In genomic region chr6:22614541-22614940, GRCh38 we compare ENCODE assay signal across 22 cellular contexts. TPM values are rescaled to one million over a fixed set of nuclear protein-coding genes. Genes with fewer than 3 reads are reported as not detected.
A peak's percentile ranks its signal among the peaks of the same experiment; 100 is the strongest.
DNase-seq lines count a peak whose midpoint lies in the region; ATAC-seq, FAIRE-seq and TF ChIP-seq lines count a peak whose summit lies in the region.
"Had no signal": no experiment of that assay in that cellular context is flagged by ENCODE, and none has a peak within 500 bp of the region (broad histone marks: within the 10 kb centered on the region; RNA-seq: fewer than 3 reads in every experiment).

No MANE protein-coding gene starts in this region.

- no peak for TF ChIP-seq CTCF in GM23338 (conservative IDR thresholded peaks at IDR 0.05; ENCODE audit: low read depth in 2 of 2)
- TF ChIP-seq CTCF in astrocyte (IDR thresholded peaks at IDR 0.05; ENCODE audit: insufficient read depth, low read depth, low read length): no peak
- no peak for TF ChIP-seq CTCF in fibroblast of villous mesenchyme (IDR thresholded peaks at IDR 0.05; ENCODE audit: insufficient read depth, low read depth, low read length)
- no peak for TF ChIP-seq CTCF in CD8-positive, alpha-beta T cell (IDR thresholded peaks at IDR 0.05)

- H4K91ac ChIP-seq in neuronal stem cell (ENCODE audit: low read depth, low read length, poor library complexity): no peak overlapping the region

- WGBS in neuronal stem cell (ENCODE audit: extremely low coverage in 2 of 2, insufficient read length in 2 of 2, insufficient replicate concordance in 1 of 2), 2 donors: no CpG with 5 or more reads among the region's 3 CpGs

- no peak overlapping the region for H2BK12ac ChIP-seq in neuronal stem cell (ENCODE audit: low read length)

- H2BK5ac ChIP-seq in neuronal stem cell (ENCODE audit: low read length): no peak overlapping the region

- no peak for FAIRE-seq in astrocyte (lab: Jason Lieb, UNC)
- FAIRE-seq: D721Med, G401.6, HTR-8/SVneo had no signal

- H3K18ac ChIP-seq in neuronal stem cell (ENCODE audit: low read length): no peak overlapping the region

- peak overlapping the region; percentile 41; the same call in 1 of the 2 replicates for H3K4me2 ChIP-seq in GM23338
- H3K4me2 ChIP-seq in astrocyte (ENCODE audit: low read length): no peak overlapping the region
- H3K4me2 ChIP-seq in neuronal stem cell (ENCODE audit: insufficient read depth, low read length, poor library complexity, severe bottlenecking): no peak overlapping the region
- H3K4me2 ChIP-seq: BLaER1 had no signal

- no peaks in the 10 kb centered on the region for H3K79me1 ChIP-seq in neuronal stem cell (ENCODE audit: low read depth, low read length)

- H3K4me3 ChIP-seq in GM23338 (no peak overlapping the region), astrocyte (ENCODE audit: insufficient read depth, low read depth, low read length) (no peak overlapping the region), fibroblast of villous mesenchyme (ENCODE audit: low read depth, low read length) (no peak overlapping the region), neuronal stem cell (ENCODE audit: low read length in 2 of 2) (no peak overlapping the region)
- no peak overlapping the region for H3K4me3 ChIP-seq in CD8-positive, alpha-beta T cell (ENCODE audit: low read depth, low read length)
- H3K4me3 ChIP-seq: BLaER1 had no signal

- no peak overlapping the region for H4K8ac ChIP-seq in neuronal stem cell (ENCODE audit: low read depth, low read length)

- ATAC-seq in GM23338: no peak
- ATAC-seq in CD8-positive, alpha-beta T cell: no peak
- ATAC-seq: HCT116 had no signal

- no peak overlapping the region for H2AK5ac ChIP-seq in neuronal stem cell (ENCODE audit: low read depth, low read length)

- no peaks in the 10 kb centered on the region for H3K27me3 Mint-ChIP-seq in GM23338 (ENCODE audit: insufficient read depth, low read depth, poor library complexity)
- H3K27me3 Mint-ChIP-seq in astrocyte (ENCODE audit: low read depth, unreplicated experiment): no peaks in the 10 kb centered on the region
- no peaks in the 10 kb centered on the region for H3K27me3 Mint-ChIP-seq in CD8-positive, alpha-beta T cell (ENCODE audit: low read depth)
- H3K27me3 Mint-ChIP-seq in activated T-helper 2 cell treated with anti-CD3 and anti-CD28 coated beads, Interferon-gamma antibody, Interleukin-2, Interleukin-4, amounts not matched to agents 10 μg/mL and 5 μg/mL and 100 μg/mL, durations not matched to agents 14 hours and 24 hours and 36 hours (ENCODE audit: low read depth): no peaks in the 10 kb centered on the region
- H3K27me3 Mint-ChIP-seq: CD8-positive, alpha-beta memory T cell had no signal

- H3K9me2 ChIP-seq in GM23338 (ENCODE audit: insufficient read depth): no peaks in the 10 kb centered on the region

- H3K9me3 ChIP-seq in astrocyte (ENCODE audit: insufficient read depth, low read depth, low read length) (no peaks in the 10 kb centered on the region), neuronal stem cell (replicated peaks in 1 of 2; ENCODE audit: control insufficient read depth in 2 of 2, insufficient read depth in 1 of 2, low read depth in 1 of 2, low read length in 2 of 2) (peaks cover 2 to 25% of the 10 kb centered on the region in 2 donors)
- H3K9me3 ChIP-seq in CD8-positive, alpha-beta T cell (ENCODE audit: low read length): no peaks in the 10 kb centered on the region
- H3K9me3 ChIP-seq: BLaER1 had no signal

- H3K4me1 Mint-ChIP-seq in GM23338 (peaks cover 9% of the 10 kb centered on the region; the same call in 2 of the 3 replicates), astrocyte (ENCODE audit: low read depth, unreplicated experiment) (peaks cover 23% of the 10 kb centered on the region)
- H3K4me1 Mint-ChIP-seq in CD8-positive, alpha-beta T cell (ENCODE audit: low read depth): no peaks in the 10 kb centered on the region
- H3K4me1 Mint-ChIP-seq in activated T-helper 2 cell treated with anti-CD3 and anti-CD28 coated beads, Interferon-gamma antibody, Interleukin-2, Interleukin-4, amounts not matched to agents 10 μg/mL and 5 μg/mL and 100 μg/mL, durations not matched to agents 14 hours and 24 hours and 36 hours (ENCODE audit: low read depth): no peaks in the 10 kb centered on the region
- H3K4me1 Mint-ChIP-seq: CD8-positive, alpha-beta memory T cell had no signal

- no peaks in the 10 kb centered on the region for H3F3A ChIP-seq in GM23338 (replicated peaks; ENCODE audit: low read depth)

- H3K9me3 Mint-ChIP-seq in GM23338: peaks cover 14% of the 10 kb centered on the region; the same call in 2 of the 3 replicates
- H3K9me3 Mint-ChIP-seq in astrocyte (ENCODE audit: unreplicated experiment): no peaks in the 10 kb centered on the region
- peaks cover 7% of the 10 kb centered on the region for H3K9me3 Mint-ChIP-seq in CD8-positive, alpha-beta T cell
- H3K9me3 Mint-ChIP-seq in activated T-helper 2 cell treated with anti-CD3 and anti-CD28 coated beads, Interferon-gamma antibody, Interleukin-2, Interleukin-4, amounts not matched to agents 10 μg/mL and 5 μg/mL and 100 μg/mL, durations not matched to agents 14 hours and 24 hours and 36 hours: no peaks in the 10 kb centered on the region

- peak overlapping the region; percentile 64; the same call in 1 of the 2 replicates for H2AFZ ChIP-seq in GM23338
- no peak overlapping the region for H2AFZ ChIP-seq in astrocyte (ENCODE audit: low read depth, low read length)
- H2AFZ ChIP-seq in neuronal stem cell (ENCODE audit: low read length): peak overlapping the region; percentile 37

- H3K4me1 ChIP-seq in GM23338 (ENCODE audit: insufficient read depth) (peaks cover 7% of the 10 kb centered on the region; the same call in 1 of the 2 replicates), astrocyte (ENCODE audit: insufficient read depth, low read length) (peaks cover 10% of the 10 kb centered on the region), neuronal stem cell (ENCODE audit: control insufficient read depth in 2 of 2, insufficient read depth in 1 of 2, low read depth in 1 of 2, low read length in 2 of 2) (no peaks in the 10 kb centered on the region)
- no peaks in the 10 kb centered on the region for H3K4me1 ChIP-seq in CD8-positive, alpha-beta T cell (ENCODE audit: insufficient read depth, low read length)
- H3K4me1 ChIP-seq: BLaER1 had no signal

- H3K14ac ChIP-seq in neuronal stem cell (ENCODE audit: low read length): no peak overlapping the region

- H3K36me3 ChIP-seq in GM23338 (ENCODE audit: insufficient read depth): no peaks in the 10 kb centered on the region
- no peaks in the 10 kb centered on the region for H3K36me3 ChIP-seq in astrocyte (ENCODE audit: insufficient read depth, low read length)
- no peaks in the 10 kb centered on the region for H3K36me3 ChIP-seq in neuronal stem cell (replicated peaks in 1 of 2; ENCODE audit: control insufficient read depth in 2 of 2, insufficient read depth in 2 of 2, low read length in 2 of 2)
- no peaks in the 10 kb centered on the region for H3K36me3 ChIP-seq in CD8-positive, alpha-beta T cell (ENCODE audit: insufficient read depth, low read length)
- H3K36me3 ChIP-seq: BLaER1 had no signal

- no peak overlapping the region for H3K27ac ChIP-seq in GM23338 (ENCODE audit: low read depth)
- H3K27ac ChIP-seq in astrocyte (ENCODE audit: low read depth, low read length): peak overlapping the region; percentile 56
- no peak overlapping the region for H3K27ac ChIP-seq in neuronal stem cell (replicated peaks; ENCODE audit: low read length)
- H3K27ac ChIP-seq in CD8-positive, alpha-beta T cell (ENCODE audit: low read depth, low read length): no peak overlapping the region
- H3K27ac ChIP-seq: BLaER1 had no signal

- H3K36me3 Mint-ChIP-seq in GM23338 (ENCODE audit: low read depth) (peaks cover 10% of the 10 kb centered on the region; the same call in 1 of the 3 replicates), astrocyte (ENCODE audit: low read depth, unreplicated experiment) (no peaks in the 10 kb centered on the region)
- H3K36me3 Mint-ChIP-seq in CD8-positive, alpha-beta T cell: no peaks in the 10 kb centered on the region
- no peaks in the 10 kb centered on the region for H3K36me3 Mint-ChIP-seq in activated T-helper 2 cell treated with anti-CD3 and anti-CD28 coated beads, Interferon-gamma antibody, Interleukin-2, Interleukin-4, amounts not matched to agents 10 μg/mL and 5 μg/mL and 100 μg/mL, durations not matched to agents 14 hours and 24 hours and 36 hours (ENCODE audit: low read depth)
- H3K36me3 Mint-ChIP-seq: CD8-positive, alpha-beta memory T cell had no signal

- H2BK15ac ChIP-seq in neuronal stem cell (ENCODE audit: low read length): no peak overlapping the region

- intact Hi-C loops in CD8-positive, alpha-beta T cell (cut with DNase I, micrococcal nuclease): no loop called here
- intact Hi-C loops in activated T-helper 2 cell treated with anti-CD3 and anti-CD28 coated beads, Interferon-gamma antibody, Interleukin-2, Interleukin-4, amounts not matched to agents 10 μg/mL and 5 μg/mL and 100 μg/mL, durations not matched to agents 14 hours and 24 hours and 36 hours (cut with micrococcal nuclease): no loop called here

- DNase-seq in GM23338 (ENCODE audit: low spot score): no peak
- DNase-seq in astrocyte (ENCODE audit: low read depth): no peak
- peak; percentile 2 for DNase-seq in fibroblast of villous mesenchyme (ENCODE audit: low read depth)
- DNase-seq in neuronal stem cell (ENCODE audit: low spot score): no peak
- no peak for DNase-seq in activated CD8-positive, alpha-beta memory T cell treated with anti-CD3 and anti-CD28 coated beads for 24 hours
- no peak for DNase-seq in CD8-positive, alpha-beta T cell
- no peak for DNase-seq in stimulated activated CD4-positive, alpha-beta T cell treated with anti-CD3 and anti-CD28 coated beads, Interleukin-2, amount 100 ng/mL, for 24 hours
- DNase-seq in activated T-helper 2 cell treated with anti-CD3 and anti-CD28 coated beads, Interferon-gamma antibody, Interleukin-2, Interleukin-4, amounts not matched to agents 10 μg/mL and 5 μg/mL and 100 μg/mL, durations not matched to agents 14 hours and 24 hours and 36 hours (ENCODE audit: low spot score): no peak
- DNase-seq: CD8-positive, alpha-beta memory T cell; DMS79 treated with DMSO at 0.1 percent for 48 hours; MV-4-11; NCI-H1417 treated with DMSO at 0.1 percent for 48 hours; NCI-H2029; NCI-H2171; NCI-H748 treated with DMSO at 0.1 percent for 48 hours had no signal

- H3K4ac ChIP-seq in neuronal stem cell (ENCODE audit: low read length): no peak overlapping the region

- H3K9ac ChIP-seq in astrocyte (ENCODE audit: low read length) (no peak overlapping the region), neuronal stem cell (ENCODE audit: low read depth, low read length, poor library complexity) (no peak overlapping the region)
- H3K9ac ChIP-seq: BLaER1 had no signal

- H2BK120ac ChIP-seq in neuronal stem cell (ENCODE audit: low read depth, low read length): no peak overlapping the region

- POLR2A ChIA-PET in CD8-positive, alpha-beta T cell (lab: Charles Lee): no interaction called here

- no peak overlapping the region for H3K27ac Mint-ChIP-seq in GM23338
- peak overlapping the region; percentile 98 for H3K27ac Mint-ChIP-seq in astrocyte (ENCODE audit: unreplicated experiment)
- H3K27ac Mint-ChIP-seq in CD8-positive, alpha-beta T cell: no peak overlapping the region
- H3K27ac Mint-ChIP-seq in activated T-helper 2 cell treated with anti-CD3 and anti-CD28 coated beads, Interferon-gamma antibody, Interleukin-2, Interleukin-4, amounts not matched to agents 10 μg/mL and 5 μg/mL and 100 μg/mL, durations not matched to agents 14 hours and 24 hours and 36 hours: no peak overlapping the region
- H3K27ac Mint-ChIP-seq: CD8-positive, alpha-beta memory T cell had no signal

- H3K4me3 Mint-ChIP-seq in GM23338: no peak overlapping the region
- H3K4me3 Mint-ChIP-seq in astrocyte (ENCODE audit: unreplicated experiment): no peak overlapping the region
- no peak overlapping the region for H3K4me3 Mint-ChIP-seq in CD8-positive, alpha-beta T cell
- no peak overlapping the region for H3K4me3 Mint-ChIP-seq in activated T-helper 2 cell treated with anti-CD3 and anti-CD28 coated beads, Interferon-gamma antibody, Interleukin-2, Interleukin-4, amounts not matched to agents 10 μg/mL and 5 μg/mL and 100 μg/mL, durations not matched to agents 14 hours and 24 hours and 36 hours (ENCODE audit: low read depth)
- H3K4me3 Mint-ChIP-seq: CD8-positive, alpha-beta memory T cell had no signal

- H4K20me1 ChIP-seq in GM23338 (replicated peaks; ENCODE audit: insufficient read depth) (no peaks in the 10 kb centered on the region), astrocyte (ENCODE audit: insufficient read depth, low read length) (no peaks in the 10 kb centered on the region)
- H4K20me1 ChIP-seq: BLaER1 had no signal

- H3K79me2 ChIP-seq in GM23338 (replicated peaks; ENCODE audit: insufficient read depth): no peaks in the 10 kb centered on the region
- no peaks in the 10 kb centered on the region for H3K79me2 ChIP-seq in astrocyte (ENCODE audit: insufficient read depth, low read length)

- H3K23ac ChIP-seq in neuronal stem cell (ENCODE audit: low read depth, low read length, poor library complexity): no peak overlapping the region

- H3K27me3 ChIP-seq in GM23338 (ENCODE audit: insufficient read depth): no peaks in the 10 kb centered on the region
- H3K27me3 ChIP-seq in astrocyte (ENCODE audit: insufficient read depth, low read length): no peaks in the 10 kb centered on the region
- no peaks in the 10 kb centered on the region for H3K27me3 ChIP-seq in neuronal stem cell (ENCODE audit: control insufficient read depth in 3 of 3, insufficient read depth in 3 of 3, low read depth in 1 of 3, low read length in 3 of 3)
- no peaks in the 10 kb centered on the region for H3K27me3 ChIP-seq in CD8-positive, alpha-beta T cell (ENCODE audit: insufficient read depth, low read length)
- H3K27me3 ChIP-seq: BLaER1 had no signal

- CTCF ChIA-PET in CD8-positive, alpha-beta T cell (lab: Charles Lee): interaction anchor here (0.7 kb wide), 1 partner anchor 9 kb away, joined by 3 read pairs; no protein-coding TSS in a partner anchor

RNA-seq across cellular contexts. Expression of gene HDGFL1, which starts 45.2 kb away (rescaled TPM):
- total RNA-seq in GM23338 (2014; rRNA removed; shearing (Covaris generic)): not detected in 2 replicates
- not detected in 2 replicates for polyA plus RNA-seq in GM23338 (2016; fragmentation: Nextera tagmentation; extraction: Ambion mirVana)
- not detected in 2 replicates for total RNA-seq in astrocyte
- not detected in 2 replicates for total RNA-seq in fibroblast of villous mesenchyme
- polyA plus RNA-seq in neuronal stem cell (2013, experiment 1 of 2): not detected
- polyA plus RNA-seq in neuronal stem cell (2013, experiment 2 of 2): not detected
- total RNA-seq in CD8-positive, alpha-beta T cell: not detected
- not detected in 2 replicates for total RNA-seq in activated T-helper 2 cell treated with anti-CD3 and anti-CD28 coated beads, Interferon-gamma antibody, Interleukin-2, Interleukin-4, amounts not matched to agents 10 μg/mL and 5 μg/mL and 100 μg/mL, durations not matched to agents 14 hours and 24 hours and 36 hours
- total RNA-seq: A172; CD8-positive, alpha-beta memory T cell; NCI-H460 had no signal
- polyA plus RNA-seq: CD8-positive, alpha-beta memory T cell had no signal
